ENCODE assay signal across 26 cellular contexts in genomic region chr2:222750533-222750932, GRCh38.
"Had no signal": no experiment of that assay in that cellular context is flagged by ENCODE, and none has a peak within 500 bp of the region (broad histone marks: within the 10 kb centered on the region; RNA-seq: fewer than 3 reads in every experiment).

No MANE protein-coding gene starts in this region.

- H3K9me3 ChIP-seq: Peyer's patch had no signal

- H3K27ac ChIP-seq: Peyer's patch had no signal

- H3K27me3 ChIP-seq: Peyer's patch had no signal

- ATAC-seq: activated CD4-positive, alpha-beta T cell treated with anti-CD3 and anti-CD28 coated beads for 36 hours; activated CD4-positive, CD25-positive, alpha-beta regulatory T cell treated with anti-CD3 and anti-CD28 coated beads, Interleukin-2, amount 50 U/mL, for 24 hours; activated CD8-positive, alpha-beta T cell treated with anti-CD3 and anti-CD28 coated beads, Interleukin-2, amount 10 ng/mL, durations not matched to agents 7 days and 5 days; activated naive CD8-positive, alpha-beta T cell treated with anti-CD3 and anti-CD28 coated beads, Interleukin-2, amount 50 U/mL, for 24 hours; PC-3; WTC11 had no signal

- DNase-seq: activated CD4-positive, alpha-beta T cell treated with anti-CD3 and anti-CD28 coated beads for 36 hours; activated CD4-positive, alpha-beta T cell treated with anti-CD3 and anti-CD28 coated beads, Interleukin-2, amount 10 ng/mL, durations not matched to agents 7 days and 5 days; activated CD4-positive, alpha-beta T cell treated with anti-CD3 and anti-CD28 coated beads, Interleukin-2, amount 50 U/mL, for 48 hours; activated CD8-positive, alpha-beta T cell treated with anti-CD3 and anti-CD28 coated beads, Interleukin-2, amount 10 ng/mL, durations not matched to agents 7 days and 5 days; activated effector memory CD4-positive, alpha-beta T cell treated with Interleukin-2 at 50 U/mL for 16 hours; activated naive CD4-positive, alpha-beta T cell treated with anti-CD3 and anti-CD28 coated beads, Interleukin-2, amount 10 ng/mL, durations not matched to agents 7 days and 5 days; activated naive CD8-positive, alpha-beta T cell treated with anti-CD3 and anti-CD28 coated beads, Interleukin-2, amount 50 U/mL, for 24 hours; activated T-cell treated with anti-CD3 and anti-CD28 coated beads, Interleukin-2, amount 50 U/mL, for 24 hours; anterior cingulate cortex; caudate nucleus; cerebellar nuclear complex; cortex of kidney; NCI-H1092 treated with DMSO at 0.1 percent for 48 hours; NCI-H1417; NCI-H146; NCI-H187; NCI-H2029 treated with DMSO at 0.1 percent for 48 hours; NCI-H446; NCI-H510A treated with DMSO at 0.1 percent for 48 hours; NCI-H526 treated with DMSO at 0.1 percent for 48 hours; NK-92 treated with Interleukin-12 subunit alpha and Interleukin-12 subunit beta, amount 100 ng/mL, for 24 hours; PC-3; Peyer's patch; SHP77 treated with DMSO at 0.1 percent for 48 hours had no signal

- H3K36me3 ChIP-seq: Peyer's patch had no signal

- H3K4me3 ChIP-seq: Peyer's patch had no signal
